ENCODE assay signal across 8 cellular contexts in genomic region chr3:177345049-177345972, GRCh38.
DNase-seq lines count a peak whose midpoint lies in the region; ATAC-seq and TF ChIP-seq lines count a peak whose summit lies in the region.

No MANE protein-coding gene starts in this region.

- ATAC-seq in GM21825 (IDR thresholded peaks at IDR 0.05; ENCODE audit: unreplicated experiment): peak; percentile 87

- H3K9me3 ChIP-seq in right atrium auricular region: no peaks in the 10 kb centered on the region

- DNase-seq in DMS 273 (lab: John Stamatoyannopoulos, UW; ENCODE audit: unreplicated experiment) (peak; percentile 90), LNCaP clone FGC (ENCODE audit: low read depth) (peak; percentile 75), SW480 (ENCODE audit: low spot score) (peak; percentile 94), amniotic stem cell (lab: John Stamatoyannopoulos, UW) (peak; percentile 89), right atrium auricular region (ENCODE audit: low spot score) (peak; percentile 96), renal cortical epithelial cell (ENCODE audit: low read depth) (peak; percentile 98), NCI-H526 (lab: John Stamatoyannopoulos, UW) (no peak)

- no peaks in the 10 kb centered on the region for H3K27me3 ChIP-seq in right atrium auricular region

- H3K27ac ChIP-seq in right atrium auricular region: peak overlapping the region; percentile 87 to 94

- H3K36me3 ChIP-seq in right atrium auricular region: no peaks in the 10 kb centered on the region

- H3K4me1 ChIP-seq in right atrium auricular region: peaks cover 0 to 43% of the 10 kb centered on the region in 2 donors

- TF ChIP-seq CTCF in LNCaP clone FGC (IDR thresholded peaks at IDR 0.05; ENCODE audit: control insufficient read depth, extremely low read depth, insufficient read depth) (no peak), right atrium auricular region (IDR thresholded peaks at IDR 0.05) (no peak)

- H3K4me3 ChIP-seq in LNCaP clone FGC (ENCODE audit: low read depth, low read length) (no peak overlapping the region), right atrium auricular region (no peak overlapping the region)

Comparison
In these comparisons a context has a peak if more than half of its experiments do, and no peak if none do; other contexts are left out.
1. DNase-seq: peak in DMS 273 (single experiment), LNCaP clone FGC (single experiment), SW480 (single experiment), amniotic stem cell (single experiment), right atrium auricular region (single experiment) and renal cortical epithelial cell (single experiment); none in NCI-H526 (0 of 2).